In genomic region chr9:85130260-85130659, GRCh38 we compare ENCODE assay signal across 22 cellular contexts.
"Had no signal": no experiment of that assay in that cellular context is flagged by ENCODE, and none has a peak within 500 bp of the region (broad histone marks: within the 10 kb centered on the region; RNA-seq: fewer than 3 reads in every experiment).

No MANE protein-coding gene starts in this region.

- DNase-seq: Kasumi-1, MM.1S, NCI-H1092 treated with DMSO at 0.1 percent for 48 hours, NCI-H1436, NCI-H187, NCI-H2029, NCI-H2081 treated with DMSO at 0.1 percent for 48 hours, NCI-H2171, NCI-H226, NCI-H446, NCI-H510A, NCI-H524 treated with DMSO at 0.1 percent for 48 hours, NCI-H69, NCI-H774, Right ventricle myocardium superior, RPMI8226, SIG-M5 had no signal

- H3K9me3 ChIP-seq: SJSA1 had no signal

- H3K27me3 ChIP-seq: SJSA1 had no signal

- H3K4me1 ChIP-seq: SJSA1 had no signal

- H3K36me3 ChIP-seq: SJSA1 had no signal

- H3K4me2 ChIP-seq: KMS-11 had no signal

- H3K4me3 ChIP-seq: K562, SJSA1, SK-N-MC had no signal

- H3K9ac ChIP-seq: KMS-11 had no signal

- H3K27ac ChIP-seq: HL-60, KMS-11, SJSA1, SK-N-MC had no signal

- ATAC-seq: K562 had no signal
